9 cellular contexts compared by ENCODE assay signal in genomic region chr21:40466893-40467483, GRCh38.
A peak's percentile ranks its signal among the peaks of the same experiment; 100 is the strongest.
DNase-seq lines count a peak whose midpoint lies in the region; ATAC-seq and TF ChIP-seq lines count a peak whose summit lies in the region.
"Had no signal": no experiment of that assay in that cellular context is flagged by ENCODE, and none has a peak within 500 bp of the region (broad histone marks: within the 10 kb centered on the region; RNA-seq: fewer than 3 reads in every experiment).

No MANE protein-coding gene starts in this region.

- H3K27me3 ChIP-seq in kidney epithelial cell (ENCODE audit: control insufficient read depth, insufficient read depth, low read length): no peaks in the 10 kb centered on the region
- peaks cover 14% of the 10 kb centered on the region for H3K27me3 ChIP-seq in MG63

- no peaks in the 10 kb centered on the region for H3K27me3 Mint-ChIP-seq in stimulated activated naive B cell treated with anti-CD40 and anti-IgM and Interleukin-4, amounts not matched to agents 10 μg/mL and 1 μg/mL and 100 μg/mL, for 72 hours

- H3K4me1 Mint-ChIP-seq in stimulated activated naive B cell treated with anti-CD40 and anti-IgM and Interleukin-4, amounts not matched to agents 10 μg/mL and 1 μg/mL and 100 μg/mL, for 72 hours: no peaks in the 10 kb centered on the region

- ATAC-seq in HG03442 (IDR thresholded peaks at IDR 0.05; ENCODE audit: unreplicated experiment) (no peak), HG03280 (IDR thresholded peaks at IDR 0.05; ENCODE audit: unreplicated experiment) (no peak)
- no peak for ATAC-seq in stimulated activated naive B cell treated with anti-CD40 and anti-IgM and Interleukin-4, amounts not matched to agents 10 μg/mL and 1 μg/mL and 100 μg/mL, for 72 hours (replicated peaks)

- H3K36me3 Mint-ChIP-seq in stimulated activated naive B cell treated with anti-CD40 and anti-IgM and Interleukin-4, amounts not matched to agents 10 μg/mL and 1 μg/mL and 100 μg/mL, for 72 hours: no peaks in the 10 kb centered on the region

- H3K4me3 ChIP-seq in LNCaP clone FGC (ENCODE audit: low read depth, low read length) (no peak overlapping the region), kidney epithelial cell (ENCODE audit: low read depth, low read length) (no peak overlapping the region), MG63 (no peak overlapping the region)

- DNase-seq in AG09319 (ENCODE audit: extremely low read depth, low read depth): no peak
- DNase-seq in LNCaP clone FGC (ENCODE audit: low read depth): peak; percentile 15
- peak; percentile 26 for DNase-seq in SK-N-DZ (ENCODE audit: low spot score)
- no peak for DNase-seq in kidney epithelial cell (ENCODE audit: low read depth)
- no peak for DNase-seq in stimulated activated naive B cell treated with anti-CD40 and anti-IgM and Interleukin-4, amounts not matched to agents 10 μg/mL and 1 μg/mL and 100 μg/mL, for 72 hours
- DNase-seq in MG63: no peak
- DNase-seq: activated CD4-positive, alpha-beta T cell treated with anti-CD3 and anti-CD28 coated beads for 1 hour had no signal

- no peaks in the 10 kb centered on the region for H3K9me3 ChIP-seq in MG63

- TF ChIP-seq CTCF in AG09319 (IDR thresholded peaks at IDR 0.05; ENCODE audit: low read depth, low read length): peak; percentile 15
- TF ChIP-seq CTCF in LNCaP clone FGC (IDR thresholded peaks at IDR 0.05; ENCODE audit: control insufficient read depth, extremely low read depth, insufficient read depth): peak; percentile 47
- TF ChIP-seq CTCF in kidney epithelial cell (IDR thresholded peaks at IDR 0.05; ENCODE audit: insufficient read depth, low read length, poor library complexity, severe bottlenecking): peak; percentile 51

- H3K36me3 ChIP-seq in kidney epithelial cell (ENCODE audit: control insufficient read depth, insufficient read depth, low read length) (no peaks in the 10 kb centered on the region), MG63 (no peaks in the 10 kb centered on the region)

- H3K4me3 Mint-ChIP-seq in stimulated activated naive B cell treated with anti-CD40 and anti-IgM and Interleukin-4, amounts not matched to agents 10 μg/mL and 1 μg/mL and 100 μg/mL, for 72 hours: no peak overlapping the region

- H3K27ac Mint-ChIP-seq in stimulated activated naive B cell treated with anti-CD40 and anti-IgM and Interleukin-4, amounts not matched to agents 10 μg/mL and 1 μg/mL and 100 μg/mL, for 72 hours: no peak overlapping the region

- H3K9me3 Mint-ChIP-seq in stimulated activated naive B cell treated with anti-CD40 and anti-IgM and Interleukin-4, amounts not matched to agents 10 μg/mL and 1 μg/mL and 100 μg/mL, for 72 hours: peaks cover 0 to 4% of the 10 kb centered on the region in 2 donors

Comparison
In these comparisons a context has a peak if more than half of its experiments do, and no peak if none do; other contexts are left out.
1. DNase-seq: peak in LNCaP clone FGC (single experiment) and SK-N-DZ (single experiment); none in AG09319 (single experiment), kidney epithelial cell (single experiment), stimulated activated naive B cell treated with anti-CD40 and anti-IgM and Interleukin-4, amounts not matched to agents 10 μg/mL and 1 μg/mL and 100 μg/mL, for 72 hours (single experiment) and MG63 (single experiment).
2. Peak in every context shown above with its lines, with median percentiles within 50 percentile points of each other: CTCF ChIP-seq.